Comparison of ENCODE assay signal across 8 cellular contexts in the genomic region with DNA sequence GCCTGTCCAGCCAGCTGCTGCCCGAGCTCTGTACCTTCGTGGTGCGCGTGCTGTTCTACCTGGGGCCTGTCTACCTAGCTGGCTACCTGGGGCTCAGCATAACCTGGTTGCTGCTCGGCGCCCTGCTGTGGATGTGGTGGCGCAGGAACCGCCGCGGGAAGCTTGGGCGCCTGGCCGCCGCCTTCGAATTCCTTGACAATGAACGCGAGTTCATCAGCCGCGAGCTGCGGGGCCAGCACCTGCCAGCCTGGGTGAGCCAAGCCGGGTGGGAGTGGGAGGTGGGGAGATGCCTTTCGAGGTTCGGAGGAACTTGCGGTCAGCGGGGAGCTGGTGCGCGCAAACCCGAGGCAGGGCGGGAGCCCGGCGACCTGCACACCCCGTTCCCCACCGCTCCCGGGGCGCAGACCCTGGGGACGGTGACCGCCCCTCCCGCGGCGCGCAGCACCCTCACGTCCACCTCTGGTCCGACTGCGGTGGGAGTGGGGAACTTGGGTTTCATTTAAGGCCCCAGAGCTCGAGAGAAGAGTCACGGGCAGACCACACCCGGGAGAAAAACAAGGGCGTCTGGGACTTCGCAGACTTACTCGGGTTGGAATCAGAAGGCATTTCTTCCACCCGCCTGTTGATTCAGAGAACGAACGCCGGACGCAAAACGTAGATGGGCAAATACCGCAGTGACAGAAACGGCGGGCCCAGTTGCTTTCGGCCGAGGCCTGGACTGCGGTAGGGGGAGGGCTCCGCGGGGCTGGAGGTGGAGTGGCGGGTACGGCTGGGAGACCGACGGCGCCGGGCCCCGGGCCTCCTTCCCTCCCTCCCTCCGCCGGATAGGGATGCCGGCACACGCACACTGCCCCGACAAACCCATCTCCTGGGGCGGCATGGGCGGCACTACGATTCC. TPM values are rescaled to one million over a fixed set of nuclear protein-coding genes. Genes with fewer than 3 reads are reported as not detected.
DNase-seq lines count a peak whose midpoint lies in the region; ATAC-seq, FAIRE-seq and TF ChIP-seq lines count a peak whose summit lies in the region.

No MANE protein-coding gene starts in this region.

- no peak overlapping the region for H3K27ac Mint-ChIP-seq in naive thymus-derived CD8-positive, alpha-beta T cell

- peaks cover 0 to 2% (median 0%) of the 10 kb centered on the region in 3 donors for H3K36me3 Mint-ChIP-seq in naive thymus-derived CD8-positive, alpha-beta T cell

- DNase-seq in DMS53 treated with DMSO at 0.1 percent for 48 hours (lab: John Stamatoyannopoulos, UW; ENCODE audit: unreplicated experiment) (peak; percentile 15), NCI-H524 treated with DMSO at 0.1 percent for 48 hours (lab: John Stamatoyannopoulos, UW) (peak; percentile 57), GM19239 (ENCODE audit: insufficient read length, low spot score) (no peak), adrenal gland (no peak)
- peak in 1 of 10 donors; percentile 4 for DNase-seq in naive thymus-derived CD8-positive, alpha-beta T cell

- no peaks in the 10 kb centered on the region for H3K9me3 Mint-ChIP-seq in naive thymus-derived CD8-positive, alpha-beta T cell

- ATAC-seq in naive thymus-derived CD8-positive, alpha-beta T cell: peak in 1 of 2 donors; percentile 25
- no peak for ATAC-seq in HG02798 (IDR thresholded peaks at IDR 0.05; ENCODE audit: poor library complexity, unreplicated experiment)
- no peak for ATAC-seq in HG03097 (IDR thresholded peaks at IDR 0.05; ENCODE audit: low FRiP score, unreplicated experiment)

- H3K27ac ChIP-seq in esophagus (ENCODE audit: low read depth in 2 of 2, low read length in 1 of 2): peak overlapping the region in 1 of 2 donors; percentile 6
- no peak overlapping the region for H3K27ac ChIP-seq in adrenal gland

- no peak for FAIRE-seq in GM19239 (lab: Jason Lieb, UNC)

- H3K4me1 Mint-ChIP-seq in naive thymus-derived CD8-positive, alpha-beta T cell: peaks cover 5 to 16% (median 13%) of the 10 kb centered on the region in 4 donors

- POLR2A ChIA-PET in naive thymus-derived CD8-positive, alpha-beta T cell (lab: Charles Lee): interaction anchor here (0.9 to 1.1 kb wide), 2 partner anchors 18 to 481 kb away, joined by 3 read pairs; no protein-coding TSS in a partner anchor

- H3K9me3 ChIP-seq in esophagus (ENCODE audit: control insufficient read depth in 2 of 2, insufficient read depth in 1 of 2, low read depth in 1 of 2, low read length in 1 of 2) (peaks cover 0 to 6% of the 10 kb centered on the region in 2 donors), adrenal gland (replicated peaks in 1 of 3) (no peaks in the 10 kb centered on the region)

- H3K4me1 ChIP-seq in esophagus (ENCODE audit: control insufficient read depth in 2 of 2, insufficient read depth in 2 of 2, low read length in 1 of 2): peaks cover 4 to 9% of the 10 kb centered on the region in 2 donors
- H3K4me1 ChIP-seq in adrenal gland (replicated peaks in 1 of 2): peaks cover 14 to 15% of the 10 kb centered on the region in 2 donors

- TF ChIP-seq CTCF in adrenal gland (IDR thresholded peaks at IDR 0.05): no peak

- intact Hi-C loops in adrenal gland (cut with DNase I): no loop called here

- 4 to 6% methylated on average over 77 of the region's 78 CpGs for WGBS in esophagus, 2 donors
- 7 to 17% (median 8%) methylated on average over 25 to 78 of the region's 78 CpGs for WGBS in adrenal gland, 4 donors

- TF ChIP-seq POLR2A in adrenal gland (IDR thresholded peaks at IDR 0.05): no peak

- peak overlapping the region; percentile 52 to 74 (median 63) for H3K4me3 Mint-ChIP-seq in naive thymus-derived CD8-positive, alpha-beta T cell

- H3K36me3 ChIP-seq in esophagus (ENCODE audit: control insufficient read depth in 2 of 2, insufficient read depth in 2 of 2, low read length in 1 of 2): no peaks in the 10 kb centered on the region
- H3K36me3 ChIP-seq in adrenal gland (replicated peaks in 1 of 2): no peaks in the 10 kb centered on the region

- peaks cover 25 to 63% (median 53%) of the 10 kb centered on the region in 5 donors for H3K27me3 Mint-ChIP-seq in naive thymus-derived CD8-positive, alpha-beta T cell

- H3K4me3 ChIP-seq in esophagus (ENCODE audit: low read depth in 1 of 2, low read length in 2 of 2) (peak overlapping the region; percentile 51 to 60), adrenal gland (peak overlapping the region in 2 of 4 donors; percentile 13 to 46)

- H3K27me3 ChIP-seq in esophagus (ENCODE audit: control insufficient read depth in 1 of 2, insufficient read depth in 2 of 2, low read length in 2 of 2) (peaks cover 5 to 8% of the 10 kb centered on the region in 2 donors), adrenal gland (peaks cover 28% of the 10 kb centered on the region)

RNA-seq across cellular contexts. Expression of a gene that starts 0.7 kb away (rescaled TPM):
- polyA plus RNA-seq in esophagus (under 1 TPM; 0.56 to 0.63 TPM), adrenal gland (1 to 10 TPM in 1 of 3 donors, under 1 TPM in 2; 0.16 to 1.2 (median 0.30) TPM)
- under 1 TPM in 1 of 2 experiments, not detected in 1; 0.39 TPM for total RNA-seq in naive thymus-derived CD8-positive, alpha-beta T cell
- not detected for polyA plus RNA-seq in naive thymus-derived CD8-positive, alpha-beta T cell
- total RNA-seq in adrenal gland: under 1 TPM in 7 of 8 donors, not detected in 1; 0.14 to 0.30 (median 0.17) TPM

Comparison
In these comparisons a context has a peak if more than half of its experiments do, and no peak if none do; other contexts are left out.
1. DNase-seq: peak in DMS53 treated with DMSO at 0.1 percent for 48 hours (single experiment) and NCI-H524 treated with DMSO at 0.1 percent for 48 hours (single experiment); none in GM19239 (single experiment) and adrenal gland (0 of 7).